Comparison of ENCODE assay signal across 10 cellular contexts in genomic region chr2:202135111-202135874, GRCh38.
DNase-seq lines count a peak whose midpoint lies in the region; ATAC-seq and TF ChIP-seq lines count a peak whose summit lies in the region.
"Had no signal": no experiment of that assay in that cellular context is flagged by ENCODE, and none has a peak within 500 bp of the region (broad histone marks: within the 10 kb centered on the region; RNA-seq: fewer than 3 reads in every experiment).

No MANE protein-coding gene starts in this region.

- no peaks in the 10 kb centered on the region for H3K9me2 ChIP-seq in GM23248 (ENCODE audit: insufficient read depth)

- H3K79me2 ChIP-seq in GM23248 (ENCODE audit: insufficient read depth): no peaks in the 10 kb centered on the region
- H3K79me2 ChIP-seq in smooth muscle cell (ENCODE audit: low read depth): no peaks in the 10 kb centered on the region

- no peak for ATAC-seq in HG03095 (IDR thresholded peaks at IDR 0.05; ENCODE audit: unreplicated experiment)
- ATAC-seq: activated T-helper 17 cell treated with anti-CD3 and anti-CD28 coated beads, Interleukin-2, amount 50 U/mL, for 72 hours had no signal

- H3K36me3 ChIP-seq in GM23248 (ENCODE audit: low read depth): no peaks in the 10 kb centered on the region
- H3K36me3 ChIP-seq in smooth muscle cell (ENCODE audit: low read depth): no peaks in the 10 kb centered on the region
- H3K36me3 ChIP-seq: esophagus squamous epithelium had no signal

- H3K27me3 ChIP-seq in GM23248 (replicated peaks; ENCODE audit: insufficient read depth) (no peaks in the 10 kb centered on the region), smooth muscle cell (ENCODE audit: low read depth) (no peaks in the 10 kb centered on the region)
- H3K27me3 ChIP-seq: esophagus squamous epithelium had no signal

- TF ChIP-seq CTCF in smooth muscle cell (IDR thresholded peaks at IDR 0.05; ENCODE audit: borderline replicate concordance, insufficient read depth, poor library complexity, severe bottlenecking): no peak

- H3F3A ChIP-seq in GM23248 (ENCODE audit: insufficient read depth): peaks cover 21% of the 10 kb centered on the region
- peaks cover 7% of the 10 kb centered on the region for H3F3A ChIP-seq in smooth muscle cell (ENCODE audit: low read depth)

- H3K27ac ChIP-seq in GM23248 (peak overlapping the region; percentile 63), smooth muscle cell (ENCODE audit: low read depth) (peak overlapping the region; percentile 67)

- H4K20me1 ChIP-seq in GM23248 (ENCODE audit: insufficient read depth) (no peaks in the 10 kb centered on the region), smooth muscle cell (ENCODE audit: low read depth) (peaks cover 7% of the 10 kb centered on the region)

- H3K9ac ChIP-seq in GM23248 (no peak overlapping the region), smooth muscle cell (ENCODE audit: low read depth) (no peak overlapping the region)

- 2 to 4% methylated on average over 4 of the region's 4 CpGs for WGBS in GM23248 (ENCODE audit: low coverage in 1 of 2, low lambda C conversion rate in 2 of 2, missing lambda C conversion rate in 2 of 2), 2 experiments
- WGBS in smooth muscle cell (ENCODE audit: low lambda C conversion rate): 32% methylated on average over 4 of the region's 4 CpGs

- DNase-seq in GM23248 (peak; percentile 97), brain pericyte (ENCODE audit: low read depth, low spot score) (peak; percentile 79), kidney glomerular epithelial cell (lab: John Stamatoyannopoulos, UW) (peak; percentile 75), smooth muscle cell (lab: John Stamatoyannopoulos, UW; ENCODE audit: unreplicated experiment) (peak; percentile 11), NCI-H2081 (lab: John Stamatoyannopoulos, UW) (no peak), SW480 (ENCODE audit: low spot score) (no peak)
- no peak for DNase-seq in activated CD4-positive, alpha-beta T cell treated with anti-CD3 and anti-CD28 coated beads, Interleukin-2, amount 50 U/mL, for 48 hours
- DNase-seq: esophagus squamous epithelium had no signal

- peaks cover 20% of the 10 kb centered on the region for H3K4me1 ChIP-seq in GM23248 (ENCODE audit: insufficient read depth)
- no peaks in the 10 kb centered on the region for H3K4me1 ChIP-seq in smooth muscle cell (ENCODE audit: low read depth)

- H3K9me3 ChIP-seq in GM23248 (ENCODE audit: low read depth) (no peaks in the 10 kb centered on the region), smooth muscle cell (replicated peaks; ENCODE audit: low read depth) (no peaks in the 10 kb centered on the region)
- H3K9me3 ChIP-seq: esophagus squamous epithelium had no signal

- in situ Hi-C loops in GM23248 (cut with MboI): no loop called here

- H2AFZ ChIP-seq in GM23248 (no peak overlapping the region), smooth muscle cell (ENCODE audit: low read depth) (no peak overlapping the region)

- peak overlapping the region; percentile 37 for H3K4me3 ChIP-seq in GM23248
- H3K4me3 ChIP-seq in smooth muscle cell: no peak overlapping the region
- H3K4me3 ChIP-seq: esophagus squamous epithelium had no signal

- H3K4me2 ChIP-seq in GM23248 (ENCODE audit: unreplicated experiment) (peak overlapping the region; percentile 69), smooth muscle cell (peak overlapping the region; percentile 72)

Comparison
In these comparisons a context has a peak if more than half of its experiments do, and no peak if none do; other contexts are left out.
1. DNase-seq: peak in GM23248 (single experiment), brain pericyte (single experiment), kidney glomerular epithelial cell (single experiment) and smooth muscle cell (single experiment); none in activated CD4-positive, alpha-beta T cell treated with anti-CD3 and anti-CD28 coated beads, Interleukin-2, amount 50 U/mL, for 48 hours (0 of 2), NCI-H2081 (0 of 2) and SW480 (single experiment).